19 cellular contexts compared by ENCODE assay signal in genomic region chr20:33251496-33251895, GRCh38. TPM values are rescaled to one million over a fixed set of nuclear protein-coding genes. Genes with fewer than 3 reads are reported as not detected.
"Had no signal": no experiment of that assay in that cellular context is flagged by ENCODE, and none has a peak within 500 bp of the region (broad histone marks: within the 10 kb centered on the region; RNA-seq: fewer than 3 reads in every experiment).

No MANE protein-coding gene starts in this region.

- H3K27ac ChIP-seq: breast epithelium, esophagus squamous epithelium, heart left ventricle, thyroid gland, uterus had no signal

- H3K36me3 ChIP-seq: breast epithelium, esophagus squamous epithelium, heart left ventricle, thyroid gland, uterus had no signal

- H3K9me3 ChIP-seq: esophagus squamous epithelium, mucosa of descending colon, thyroid gland, uterus had no signal

- H3K27me3 ChIP-seq: breast epithelium, thyroid gland, uterus had no signal

- DNase-seq: activated CD4-positive, alpha-beta T cell treated with anti-CD3 and anti-CD28 coated beads for 4 hours; activated CD8-positive, alpha-beta memory T cell treated with anti-CD3 and anti-CD28 coated beads, Interleukin-2, amount 50 U/mL, for 4 hours; activated CD8-positive, alpha-beta T cell treated with anti-CD3 and anti-CD28 coated beads for 36 hours; activated naive CD4-positive, alpha-beta T cell; activated T-cell treated with anti-CD3 and anti-CD28 coated beads, Interleukin-2, amount 50 U/mL, for 72 hours; aorta; esophagus squamous epithelium; foreskin melanocyte; heart left ventricle; mucosa of descending colon; naive thymus-derived CD8-positive, alpha-beta T cell; nucleus accumbens; right cardiac atrium; thyroid gland; uterus had no signal

- H3K36me3 Mint-ChIP-seq: stimulated activated effector memory CD8-positive, alpha-beta T cell treated with anti-CD3 and anti-CD28 coated beads, Interleukin-12 subunit alpha, Interleukin-12 subunit beta, amount 100 ng/mL, for 72 hours had no signal

- H3K4me3 ChIP-seq: breast epithelium, esophagus squamous epithelium, heart left ventricle, mucosa of descending colon, smooth muscle cell, thyroid gland, uterus had no signal

- H3K27me3 Mint-ChIP-seq: progenitor cell of endocrine pancreas had no signal

- H3K9me3 Mint-ChIP-seq: activated CD8-positive, alpha-beta T cell treated with anti-CD3 and anti-CD28 coated beads for 36 hours had no signal

- H3K4me1 Mint-ChIP-seq: stimulated activated effector memory CD8-positive, alpha-beta T cell treated with anti-CD3 and anti-CD28 coated beads, Interleukin-12 subunit alpha, Interleukin-12 subunit beta, amount 100 ng/mL, for 72 hours had no signal

- H3K4me3 Mint-ChIP-seq: activated CD8-positive, alpha-beta T cell treated with anti-CD3 and anti-CD28 coated beads for 36 hours; activated T-cell treated with anti-CD3 and anti-CD28 coated beads, Interleukin-2, amount 50 U/mL, for 72 hours; naive thymus-derived CD8-positive, alpha-beta T cell; stimulated activated effector memory CD8-positive, alpha-beta T cell treated with anti-CD3 and anti-CD28 coated beads, Interleukin-12 subunit alpha, Interleukin-12 subunit beta, amount 100 ng/mL, for 72 hours had no signal

- H3K27ac Mint-ChIP-seq: activated CD8-positive, alpha-beta T cell treated with anti-CD3 and anti-CD28 coated beads for 36 hours; activated T-cell treated with anti-CD3 and anti-CD28 coated beads, Interleukin-2, amount 50 U/mL, for 72 hours; naive thymus-derived CD8-positive, alpha-beta T cell; progenitor cell of endocrine pancreas; stimulated activated effector memory CD8-positive, alpha-beta T cell treated with anti-CD3 and anti-CD28 coated beads, Interleukin-12 subunit alpha, Interleukin-12 subunit beta, amount 100 ng/mL, for 72 hours had no signal

RNA-seq across cellular contexts. Expression of gene BPIFA1, which starts 15.7 kb away (rescaled TPM):
- total RNA-seq: activated CD8-positive, alpha-beta T cell treated with anti-CD3 and anti-CD28 coated beads for 36 hours; activated T-cell treated with anti-CD3 and anti-CD28 coated beads, Interleukin-2, amount 50 U/mL, for 72 hours; aorta; breast epithelium; esophagus squamous epithelium; heart left ventricle; mucosa of descending colon; naive thymus-derived CD8-positive, alpha-beta T cell; progenitor cell of endocrine pancreas; right cardiac atrium; smooth muscle cell; thyroid gland; uterus had no signal

RNA-seq across cellular contexts. Expression of gene BPIFB1, which starts 31.5 kb away (rescaled TPM):
- total RNA-seq: activated CD8-positive, alpha-beta T cell treated with anti-CD3 and anti-CD28 coated beads for 36 hours; activated T-cell treated with anti-CD3 and anti-CD28 coated beads, Interleukin-2, amount 50 U/mL, for 72 hours; aorta; heart left ventricle; mucosa of descending colon; naive thymus-derived CD8-positive, alpha-beta T cell; progenitor cell of endocrine pancreas; right cardiac atrium; smooth muscle cell; thyroid gland had no signal

RNA-seq across cellular contexts. Expression of gene BPIFA3, which starts 34.3 kb away (rescaled TPM):
- total RNA-seq: activated CD8-positive, alpha-beta T cell treated with anti-CD3 and anti-CD28 coated beads for 36 hours; activated T-cell treated with anti-CD3 and anti-CD28 coated beads, Interleukin-2, amount 50 U/mL, for 72 hours; aorta; breast epithelium; esophagus squamous epithelium; heart left ventricle; mucosa of descending colon; naive thymus-derived CD8-positive, alpha-beta T cell; progenitor cell of endocrine pancreas; right cardiac atrium; smooth muscle cell; thyroid gland; uterus had no signal
